ENCODE assay signal across 8 cellular contexts in the genomic region with DNA sequence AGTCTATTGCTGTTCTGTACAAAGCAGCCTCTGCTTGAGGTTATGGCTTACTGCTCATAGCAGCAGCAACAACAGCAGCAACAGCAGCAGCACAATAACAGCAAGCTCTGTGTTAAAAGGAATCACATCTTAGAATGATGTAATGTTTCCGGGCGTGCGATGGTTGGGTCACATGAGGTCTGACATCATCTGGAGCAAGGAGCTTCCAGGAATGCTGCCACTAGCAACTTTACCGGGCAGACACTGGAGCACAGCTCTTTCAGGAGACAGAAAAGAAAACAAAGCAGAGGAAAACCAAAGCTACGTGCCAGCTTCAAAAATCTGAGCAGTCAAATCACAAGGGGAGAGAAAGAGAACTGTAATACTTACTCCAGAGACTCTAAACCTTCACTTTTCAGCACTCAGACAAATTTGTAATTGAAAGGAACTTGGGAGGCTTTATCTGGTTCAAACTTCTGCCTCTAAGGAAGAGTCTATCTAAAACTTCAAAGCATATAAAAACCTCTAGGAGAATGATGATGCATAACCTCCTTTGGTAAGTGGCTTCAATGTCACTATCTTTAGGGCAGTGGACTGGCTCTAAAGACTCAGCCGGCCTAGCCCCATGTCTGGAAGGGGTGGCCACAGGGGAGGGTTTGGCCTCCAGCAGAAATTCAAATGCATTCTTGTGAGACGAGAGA. TPM values are rescaled to one million over a fixed set of nuclear protein-coding genes. Genes with fewer than 3 reads are reported as not detected.
DNase-seq lines count a peak whose midpoint lies in the region; ATAC-seq, FAIRE-seq and TF ChIP-seq lines count a peak whose summit lies in the region.

No MANE protein-coding gene starts in this region.

- H4K8ac ChIP-seq in mesenchymal stem cell (ENCODE audit: low read length), result peak overlapping the region; percentile 66

- TF ChIP-seq CTCF in endodermal cell (conservative IDR thresholded peaks at IDR 0.05), result no peak

- peak overlapping the region; percentile 62 for H3K27ac Mint-ChIP-seq in endodermal cell

- no peak overlapping the region for H3K4me3 Mint-ChIP-seq in endodermal cell

- in situ Hi-C loops in Caki2 (cut with HindIII; ENCODE audit: low pct_unique_long_range_greater_than_20kb, low sequenced_read_pairs), result no loop called here

- H2BK12ac ChIP-seq in mesenchymal stem cell (ENCODE audit: low read length in 2 of 2), result no peak overlapping the region

- peak overlapping the region; percentile 46 for H2AFZ ChIP-seq in mesenchymal stem cell (ENCODE audit: low read depth, low read length)

- H3K27ac ChIP-seq in endodermal cell (ENCODE audit: low read depth, low read length), result peak overlapping the region; percentile 77
- H3K27ac ChIP-seq in mesenchymal stem cell (ENCODE audit: low read length, poor library complexity, severe bottlenecking), result peak overlapping the region; percentile 91

- no peak overlapping the region for H2AK5ac ChIP-seq in mesenchymal stem cell (ENCODE audit: low read length, severe bottlenecking)

- DNase-seq in Caki2 (ENCODE audit: low read depth) (peak; percentile 80), NCI-H69 (lab: John Stamatoyannopoulos, UW) (peak; percentile 58), endodermal cell (peak; percentile 56), mesenchymal stem cell (peak; percentile 97), urothelium cell line (ENCODE audit: low spot score) (peak; percentile 83), UCSD-AML1 (lab: John Stamatoyannopoulos, UW; ENCODE audit: unreplicated experiment) (no peak)

- no peak overlapping the region for H3K18ac ChIP-seq in mesenchymal stem cell (ENCODE audit: low read depth in 1 of 2, low read length in 2 of 2)

- H3K36me3 ChIP-seq in endodermal cell (ENCODE audit: control insufficient read depth, insufficient read depth, low read length) (no peaks in the 10 kb centered on the region), mesenchymal stem cell (ENCODE audit: control insufficient read depth in 1 of 2, insufficient read depth in 2 of 2, low read depth in 1 of 2, low read length in 2 of 2) (no peaks in the 10 kb centered on the region)

- H3K4me1 ChIP-seq in endodermal cell (ENCODE audit: control insufficient read depth, insufficient read depth, low read length), result no peaks in the 10 kb centered on the region
- peaks cover 5% of the 10 kb centered on the region for H3K4me1 ChIP-seq in mesenchymal stem cell (ENCODE audit: control insufficient read depth, insufficient read depth, low read depth, low read length)

- no peaks in the 10 kb centered on the region for H3K79me1 ChIP-seq in mesenchymal stem cell (replicated peaks; ENCODE audit: low read length, poor library complexity, severe bottlenecking)

- no peaks in the 10 kb centered on the region for H3K9me3 Mint-ChIP-seq in endodermal cell

- no peak overlapping the region for H3K14ac ChIP-seq in mesenchymal stem cell (ENCODE audit: low read length in 2 of 2)

- H4K91ac ChIP-seq in mesenchymal stem cell (ENCODE audit: low read length), result no peak overlapping the region

- H3K4me3 ChIP-seq in endodermal cell (ENCODE audit: low read length) (no peak overlapping the region), mesenchymal stem cell (ENCODE audit: insufficient read depth in 1 of 2, low read depth in 1 of 2, low read length in 2 of 2) (peak overlapping the region in 1 of 2 experiments; percentile 69)

- H3K27me3 ChIP-seq in endodermal cell (ENCODE audit: control insufficient read depth, insufficient read depth, low read length, poor library complexity, severe bottlenecking) (no peaks in the 10 kb centered on the region), mesenchymal stem cell (ENCODE audit: control insufficient read depth in 1 of 2, insufficient read depth in 1 of 2, low read length in 2 of 2) (no peaks in the 10 kb centered on the region)

- peak overlapping the region in 1 of 2 experiments; percentile 64 for H3K4ac ChIP-seq in mesenchymal stem cell (ENCODE audit: low read depth in 1 of 2, low read length in 2 of 2)

- no peak overlapping the region for H2BK15ac ChIP-seq in mesenchymal stem cell (ENCODE audit: low read depth, poor library complexity, severe bottlenecking)

- H3K9me3 ChIP-seq in endodermal cell (ENCODE audit: control insufficient read depth, low read length) (no peaks in the 10 kb centered on the region), mesenchymal stem cell (ENCODE audit: control insufficient read depth, low read length) (no peaks in the 10 kb centered on the region)

- H3K4me2 ChIP-seq in mesenchymal stem cell (ENCODE audit: low read length, poor library complexity, severe bottlenecking), result no peak overlapping the region

- FAIRE-seq in urothelium cell line (lab: Jason Lieb, UNC), result no peak

- H2BK5ac ChIP-seq in mesenchymal stem cell (ENCODE audit: low read depth, low read length, poor library complexity, severe bottlenecking), result no peak overlapping the region

- H3K36me3 Mint-ChIP-seq in endodermal cell (ENCODE audit: low read depth), result no peaks in the 10 kb centered on the region

- no peak overlapping the region for H2BK120ac ChIP-seq in mesenchymal stem cell (ENCODE audit: low read depth, low read length)

- ATAC-seq in GM18907 (IDR thresholded peaks at IDR 0.05; ENCODE audit: unreplicated experiment) (no peak), GM18873 (IDR thresholded peaks at IDR 0.05; ENCODE audit: low FRiP score, unreplicated experiment) (no peak)

- 79 to 81% methylated on average over 2 to 7 of the region's 7 CpGs for WGBS in endodermal cell (ENCODE audit: insufficient coverage in 1 of 2, insufficient read length in 1 of 2), 2 experiments
- 44% methylated on average over 6 of the region's 7 CpGs for WGBS in mesenchymal stem cell

- no peaks in the 10 kb centered on the region for H3K27me3 Mint-ChIP-seq in endodermal cell (ENCODE audit: insufficient read depth)

- peaks cover 8% of the 10 kb centered on the region for H3K4me1 Mint-ChIP-seq in endodermal cell

- H3K9ac ChIP-seq in endodermal cell (ENCODE audit: extremely low read depth, low read length, poor library complexity, severe bottlenecking), result no peak overlapping the region
- H3K9ac ChIP-seq in mesenchymal stem cell (ENCODE audit: low read length), result peak overlapping the region; percentile 98

- no peak overlapping the region for H3K23ac ChIP-seq in mesenchymal stem cell (ENCODE audit: low read length in 2 of 2)

RNA-seq across cellular contexts. Expression of a gene that starts 28.3 kb away (rescaled TPM):
- 11.2 and 19.8 TPM in 2 replicates for total RNA-seq in Caki2 (2014; rRNA removed; shearing (Covaris generic); ENCODE audit: low replicate concordance)
- 10 to 100 TPM; 39.3 to 50.4 TPM for total RNA-seq in endodermal cell
- 21.7 TPM for polyA plus RNA-seq in endodermal cell (2013, experiment 1 of 2)
- 21.9 TPM for polyA plus RNA-seq in endodermal cell (2013, experiment 2 of 2)
- polyA plus RNA-seq in mesenchymal stem cell (2013, experiment 1 of 2), result 14.5 TPM
- 14.2 TPM for polyA plus RNA-seq in mesenchymal stem cell (2013, experiment 2 of 2)
